Comparison of ENCODE assay signal across 1 cellular context in genomic region chr6:105094133-105094640, GRCh38.
TF ChIP-seq lines count a peak whose summit lies in the region.

No MANE protein-coding gene starts in this region.

TF ChIP-seq in GM23338, 12 proteins besides CTCF, POLR2A, EP300 and RAD21 (continued from another document):
- TF ChIP-seq ETS1 (IDR thresholded peaks at IDR 0.05) (no peak), ZNF114 (CRISPR knock-in tag; IDR thresholded peaks at IDR 0.05) (no peak)
